Comparison of ENCODE assay signal across 20 cellular contexts in the genomic region with DNA sequence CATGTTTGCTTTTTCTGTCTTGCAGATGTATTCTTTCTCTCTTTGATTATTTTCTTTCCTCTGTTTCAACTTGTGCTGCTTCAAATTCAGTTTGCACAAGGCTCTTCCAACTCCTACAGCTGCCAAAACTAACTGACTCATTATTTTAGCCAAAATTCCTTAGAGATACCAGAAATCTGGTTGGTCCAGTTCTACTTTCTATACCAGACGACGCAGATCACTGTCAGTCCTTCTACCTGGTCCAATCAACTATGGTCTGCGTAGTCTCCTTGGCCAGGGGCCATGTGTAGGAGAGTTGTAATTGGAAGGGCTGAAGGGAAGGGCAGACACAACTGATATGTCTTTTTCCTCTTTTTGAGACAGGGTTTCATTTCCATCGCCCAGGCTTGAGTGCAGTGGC. TPM values are rescaled to one million over a fixed set of nuclear protein-coding genes. Genes with fewer than 3 reads are reported as not detected.
DNase-seq lines count a peak whose midpoint lies in the region; ATAC-seq and TF ChIP-seq lines count a peak whose summit lies in the region.
"Had no signal": no experiment of that assay in that cellular context is flagged by ENCODE, and none has a peak within 500 bp of the region (broad histone marks: within the 10 kb centered on the region; RNA-seq: fewer than 3 reads in every experiment).

No MANE protein-coding gene starts in this region.

- H3K36me3 ChIP-seq in mammary epithelial cell (ENCODE audit: insufficient read depth, low read length) = no peaks in the 10 kb centered on the region
- H3K36me3 ChIP-seq: gastroesophageal sphincter, right lobe of liver, transverse colon had no signal

- H4K20me1 ChIP-seq in mammary epithelial cell (ENCODE audit: insufficient read depth, low read length) = no peaks in the 10 kb centered on the region

- no peak overlapping the region for H3K4me3 Mint-ChIP-seq in MCF 10A (ENCODE audit: unreplicated experiment)
- H3K4me3 Mint-ChIP-seq in dendritic cell treated with granulocyte-macrophage colony-stimulating factor and Interleukin-4, amounts not matched to agents 40 ng/mL and 50 ng/mL, for 4 days = no peak overlapping the region
- H3K4me3 Mint-ChIP-seq in activated T-helper 2 cell treated with anti-CD3 and anti-CD28 coated beads, Interferon-gamma antibody, Interleukin-2, Interleukin-4, amounts not matched to agents 10 μg/mL and 5 μg/mL and 100 μg/mL, durations not matched to agents 14 hours and 24 hours and 36 hours (ENCODE audit: low read depth) = no peak overlapping the region
- H3K4me3 Mint-ChIP-seq: activated B cell treated with CpG ODN at 0.5 μM for 24 hours; CD4-positive, alpha-beta memory T cell; mesothelial cell of epicardium had no signal

- H3K4me1 Mint-ChIP-seq in MCF 10A (ENCODE audit: insufficient read depth, unreplicated experiment) = peaks cover 12% of the 10 kb centered on the region
- H3K4me1 Mint-ChIP-seq in dendritic cell treated with granulocyte-macrophage colony-stimulating factor and Interleukin-4, amounts not matched to agents 40 ng/mL and 50 ng/mL, for 4 days (ENCODE audit: low read depth) = peaks cover 62% of the 10 kb centered on the region
- H3K4me1 Mint-ChIP-seq in activated T-helper 2 cell treated with anti-CD3 and anti-CD28 coated beads, Interferon-gamma antibody, Interleukin-2, Interleukin-4, amounts not matched to agents 10 μg/mL and 5 μg/mL and 100 μg/mL, durations not matched to agents 14 hours and 24 hours and 36 hours (ENCODE audit: low read depth) = peaks cover 51% of the 10 kb centered on the region

- BruUV-seq in mammary epithelial cell (replicated peaks; lab: Mats Ljungman, UMichigan) (no TSS peak), MCF 10A (replicated peaks; lab: Mats Ljungman, UMichigan) (no TSS peak)

- TF ChIP-seq CTCF in mammary epithelial cell (conservative IDR thresholded peaks at IDR 0.05 in 1 of 2, IDR thresholded peaks at IDR 0.05 in 1 of 2; ENCODE audit: extremely low read depth in 1 of 2, insufficient read depth in 1 of 2, low read depth in 1 of 2, low read length in 2 of 2) = no peak
- TF ChIP-seq CTCF in MCF 10A (IDR thresholded peaks at IDR 0.05; ENCODE audit: unreplicated experiment) = no peak

- peak overlapping the region; percentile 51 for H3K4me2 ChIP-seq in mammary epithelial cell (ENCODE audit: insufficient read depth, low read depth, low read length)
- H3K4me2 ChIP-seq: A549 had no signal

- H3K36me3 Mint-ChIP-seq in MCF 10A (ENCODE audit: insufficient read depth, unreplicated experiment) = no peaks in the 10 kb centered on the region
- H3K36me3 Mint-ChIP-seq in dendritic cell treated with granulocyte-macrophage colony-stimulating factor and Interleukin-4, amounts not matched to agents 40 ng/mL and 50 ng/mL, for 4 days (ENCODE audit: low read depth) = no peaks in the 10 kb centered on the region
- H3K36me3 Mint-ChIP-seq in activated T-helper 2 cell treated with anti-CD3 and anti-CD28 coated beads, Interferon-gamma antibody, Interleukin-2, Interleukin-4, amounts not matched to agents 10 μg/mL and 5 μg/mL and 100 μg/mL, durations not matched to agents 14 hours and 24 hours and 36 hours (ENCODE audit: low read depth) = peaks cover 8% of the 10 kb centered on the region
- H3K36me3 Mint-ChIP-seq: CD4-positive, alpha-beta memory T cell; mesothelial cell of epicardium had no signal

- no peaks in the 10 kb centered on the region for H3K9me3 Mint-ChIP-seq in MCF 10A (ENCODE audit: unreplicated experiment)
- no peaks in the 10 kb centered on the region for H3K9me3 Mint-ChIP-seq in dendritic cell treated with granulocyte-macrophage colony-stimulating factor and Interleukin-4, amounts not matched to agents 40 ng/mL and 50 ng/mL, for 4 days
- no peaks in the 10 kb centered on the region for H3K9me3 Mint-ChIP-seq in activated T-helper 2 cell treated with anti-CD3 and anti-CD28 coated beads, Interferon-gamma antibody, Interleukin-2, Interleukin-4, amounts not matched to agents 10 μg/mL and 5 μg/mL and 100 μg/mL, durations not matched to agents 14 hours and 24 hours and 36 hours
- H3K9me3 Mint-ChIP-seq: activated B cell treated with CpG ODN at 0.5 μM for 24 hours, mesothelial cell of epicardium had no signal

- peaks cover 12% of the 10 kb centered on the region for H3K4me1 ChIP-seq in mammary epithelial cell (ENCODE audit: insufficient read depth, low read length)

- DNase-seq in mammary epithelial cell (peak; percentile 79), MCF 10A (ENCODE audit: unreplicated experiment) (no peak), iris pigment epithelial cell (ENCODE audit: low read depth) (peak; percentile 55), ureter (ENCODE audit: low spot score) (peak; percentile 56), A172 (ENCODE audit: low spot score) (no peak)
- DNase-seq in activated T-helper 2 cell treated with anti-CD3 and anti-CD28 coated beads, Interferon-gamma antibody, Interleukin-2, Interleukin-4, amounts not matched to agents 10 μg/mL and 5 μg/mL and 100 μg/mL, durations not matched to agents 14 hours and 24 hours and 36 hours (ENCODE audit: low spot score) = no peak
- DNase-seq: activated B cell treated with CpG ODN at 0.5 μM for 24 hours; activated naive CD4-positive, alpha-beta T cell; CD4-positive, alpha-beta memory T cell; NCI-H1694 treated with DMSO at 0.1 percent for 48 hours; NCI-H526; right lobe of liver; stimulated activated CD8-positive, alpha-beta memory T cell treated with anti-CD3 and anti-CD28 coated beads, Interleukin-4, amount 100 ng/mL, for 48 hours; SW 1271; transverse colon had no signal

- CTCF ChIA-PET in mammary epithelial cell (lab: Charles Lee; ENCODE audit: low non-redundant PET) (no interaction called here), MCF 10A (lab: Yijun Ruan, JAX) (interaction anchor here (2.1 kb wide), 1 partner anchor 9 kb away, joined by 10 read pairs; no protein-coding TSS in a partner anchor)

- H3K79me2 ChIP-seq in mammary epithelial cell (ENCODE audit: insufficient read depth, low read length) = no peaks in the 10 kb centered on the region

- peak overlapping the region in 1 of 3 experiments; percentile 0 for H3K4me3 ChIP-seq in mammary epithelial cell (replicated peaks in 1 of 3; ENCODE audit: insufficient read depth in 1 of 3, low read depth in 2 of 3, low read length in 3 of 3)
- H3K4me3 ChIP-seq: A549, gastroesophageal sphincter, right lobe of liver, transverse colon had no signal

- 20% methylated on average over 4 of the region's 4 CpGs for WGBS in mammary epithelial cell (ENCODE audit: low coverage, missing lambda C conversion rate)

- intact Hi-C loops in mammary epithelial cell (cut with micrococcal nuclease) = no loop called here
- intact Hi-C loops in MCF 10A (cut with micrococcal nuclease) = no loop called here
- intact Hi-C loops in dendritic cell treated with granulocyte-macrophage colony-stimulating factor and Interleukin-4, amounts not matched to agents 40 ng/mL and 50 ng/mL, for 4 days (cut with micrococcal nuclease) = no loop called here
- intact Hi-C loops in activated T-helper 2 cell treated with anti-CD3 and anti-CD28 coated beads, Interferon-gamma antibody, Interleukin-2, Interleukin-4, amounts not matched to agents 10 μg/mL and 5 μg/mL and 100 μg/mL, durations not matched to agents 14 hours and 24 hours and 36 hours (cut with micrococcal nuclease) = no loop called here

- peak overlapping the region; percentile 54 for H2AFZ ChIP-seq in mammary epithelial cell (ENCODE audit: low read depth, low read length)

- in situ Hi-C loops in mammary epithelial cell (cut with MboI; ENCODE audit: low sequenced_read_pairs in 2 of 2) = no loop called here

- H3K27me3 Mint-ChIP-seq in MCF 10A (ENCODE audit: insufficient read depth, unreplicated experiment) = no peaks in the 10 kb centered on the region
- no peaks in the 10 kb centered on the region for H3K27me3 Mint-ChIP-seq in dendritic cell treated with granulocyte-macrophage colony-stimulating factor and Interleukin-4, amounts not matched to agents 40 ng/mL and 50 ng/mL, for 4 days
- no peaks in the 10 kb centered on the region for H3K27me3 Mint-ChIP-seq in activated T-helper 2 cell treated with anti-CD3 and anti-CD28 coated beads, Interferon-gamma antibody, Interleukin-2, Interleukin-4, amounts not matched to agents 10 μg/mL and 5 μg/mL and 100 μg/mL, durations not matched to agents 14 hours and 24 hours and 36 hours (ENCODE audit: low read depth)
- H3K27me3 Mint-ChIP-seq: activated B cell treated with CpG ODN at 0.5 μM for 24 hours; CD4-positive, alpha-beta memory T cell had no signal

- no peaks in the 10 kb centered on the region for H3K9me3 ChIP-seq in mammary epithelial cell (replicated peaks; ENCODE audit: insufficient read depth, low read length)
- H3K9me3 ChIP-seq: A549, gastroesophageal sphincter, right lobe of liver, transverse colon had no signal

- no peak overlapping the region for H3K27ac ChIP-seq in mammary epithelial cell (ENCODE audit: insufficient read depth, low read depth, low read length)
- H3K27ac ChIP-seq: A549, gastroesophageal sphincter, right lobe of liver, transverse colon had no signal

- no peaks in the 10 kb centered on the region for H3K27me3 ChIP-seq in mammary epithelial cell (ENCODE audit: insufficient read depth, low read length)
- H3K27me3 ChIP-seq: gastroesophageal sphincter, right lobe of liver, transverse colon had no signal

- no peak overlapping the region for H3K9ac ChIP-seq in mammary epithelial cell (ENCODE audit: insufficient read depth, low read length)

- POLR2A ChIA-PET in MCF 10A (lab: Yijun Ruan, JAX) = no interaction called here

- H3K27ac Mint-ChIP-seq in MCF 10A (ENCODE audit: low read depth, unreplicated experiment) = no peak overlapping the region
- peak overlapping the region; percentile 55 for H3K27ac Mint-ChIP-seq in dendritic cell treated with granulocyte-macrophage colony-stimulating factor and Interleukin-4, amounts not matched to agents 40 ng/mL and 50 ng/mL, for 4 days
- no peak overlapping the region for H3K27ac Mint-ChIP-seq in activated T-helper 2 cell treated with anti-CD3 and anti-CD28 coated beads, Interferon-gamma antibody, Interleukin-2, Interleukin-4, amounts not matched to agents 10 μg/mL and 5 μg/mL and 100 μg/mL, durations not matched to agents 14 hours and 24 hours and 36 hours
- H3K27ac Mint-ChIP-seq: activated B cell treated with CpG ODN at 0.5 μM for 24 hours; CD4-positive, alpha-beta memory T cell; mesothelial cell of epicardium had no signal

- dilution Hi-C loops in mammary epithelial cell (cut with HindIII; ENCODE audit: low sequenced_read_pairs) = no loop called here

- ATAC-seq in GM19452 (IDR thresholded peaks at IDR 0.05; ENCODE audit: unreplicated experiment) = no peak
- ATAC-seq: A549, gastroesophageal sphincter, right lobe of liver had no signal

RNA-seq across cellular contexts. Expression of a gene that starts 51.9 kb away (rescaled TPM):
- total RNA-seq in mammary epithelial cell (1 to 10 TPM; 5.7 to 6.2 TPM), MCF 10A (2022) (4.3 and 6.6 TPM in 2 replicates), ureter (19.9 TPM)
- 1.7 TPM for polyA plus RNA-seq in mammary epithelial cell
- 11.4 TPM for polyA minus RNA-seq in mammary epithelial cell
- total RNA-seq in A172 (2014; rRNA removed; shearing (Covaris generic)) = 5.0 and 10.8 TPM in 2 replicates
- total RNA-seq in activated T-helper 2 cell treated with anti-CD3 and anti-CD28 coated beads, Interferon-gamma antibody, Interleukin-2, Interleukin-4, amounts not matched to agents 10 μg/mL and 5 μg/mL and 100 μg/mL, durations not matched to agents 14 hours and 24 hours and 36 hours = 29.4 and 32.3 TPM in 2 replicates

Comparison
In these comparisons a context has a peak if more than half of its experiments do, and no peak if none do; other contexts are left out.
1. DNase-seq: peak in mammary epithelial cell (single experiment), iris pigment epithelial cell (single experiment) and ureter (single experiment); none in MCF 10A (single experiment), A172 (single experiment) and activated T-helper 2 cell treated with anti-CD3 and anti-CD28 coated beads, Interferon-gamma antibody, Interleukin-2, Interleukin-4, amounts not matched to agents 10 μg/mL and 5 μg/mL and 100 μg/mL, durations not matched to agents 14 hours and 24 hours and 36 hours (single experiment).